In the genomic region with DNA sequence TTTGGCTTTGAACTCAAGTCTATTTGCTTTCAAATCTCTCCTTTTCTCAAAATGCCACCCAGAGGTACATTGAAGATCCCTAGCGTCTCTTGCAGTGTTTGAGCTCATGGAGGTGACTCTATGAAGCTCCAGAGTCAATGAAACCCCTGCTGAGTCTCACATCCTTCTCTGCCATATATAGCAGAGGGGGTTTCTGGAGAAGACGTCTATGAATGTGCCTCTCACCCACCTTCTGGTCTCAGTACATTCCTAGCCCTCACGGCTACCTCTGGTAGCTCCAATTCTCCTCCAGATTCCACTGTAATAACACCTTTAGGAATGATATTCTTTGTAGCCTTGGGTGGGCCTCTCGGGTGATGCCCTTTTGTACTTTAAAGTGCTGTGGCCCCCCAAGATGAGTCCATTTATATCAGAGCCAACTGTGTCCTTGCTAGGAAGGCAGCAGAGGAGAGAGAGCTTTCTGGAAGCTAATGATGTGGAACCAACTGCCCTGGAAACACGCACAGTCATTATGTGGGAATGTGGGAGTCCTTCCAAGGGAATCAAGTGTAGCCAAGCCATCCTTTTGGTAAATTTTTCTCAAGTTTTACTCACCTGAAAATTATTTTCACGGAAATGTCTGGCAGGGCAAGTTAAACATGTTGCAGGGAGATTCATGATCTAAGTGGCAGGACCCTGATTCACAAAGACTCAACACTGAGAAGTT, we compare ENCODE assay signal across 17 cellular contexts.
DNase-seq lines count a peak whose midpoint lies in the region; ATAC-seq and TF ChIP-seq lines count a peak whose summit lies in the region.
"Had no signal": no experiment of that assay in that cellular context is flagged by ENCODE, and none has a peak within 500 bp of the region (broad histone marks: within the 10 kb centered on the region; RNA-seq: fewer than 3 reads in every experiment).

No MANE protein-coding gene starts in this region.

- no peaks in the 10 kb centered on the region for H3K36me3 ChIP-seq in thyroid gland
- H3K36me3 ChIP-seq: brain microvascular endothelial cell, right lobe of liver had no signal

- CTCF ChIA-PET in GM10248 (lab: Yijun Ruan, JAX): interaction anchor here (1.5 kb wide), 1 partner anchor 9 kb away, joined by 5 read pairs; no protein-coding TSS in a partner anchor

- POLR2A ChIA-PET in GM10248 (lab: Yijun Ruan, JAX): no interaction called here

- no peaks in the 10 kb centered on the region for H3K9me3 ChIP-seq in thyroid gland
- H3K9me3 ChIP-seq: right lobe of liver had no signal

- no peak overlapping the region for H3K4me3 ChIP-seq in thyroid gland (replicated peaks in 1 of 3)
- H3K4me3 ChIP-seq: right lobe of liver had no signal

- TF ChIP-seq CTCF in foreskin keratinocyte (conservative IDR thresholded peaks at IDR 0.05) (no peak), thyroid gland (IDR thresholded peaks at IDR 0.05) (no peak), GM10248 (IDR thresholded peaks at IDR 0.05; ENCODE audit: control extremely low read depth, extremely low read depth, low read depth, missing control alignments) (no peak)

- TF ChIP-seq POLR2A in thyroid gland (IDR thresholded peaks at IDR 0.05): no peak

- WGBS in thyroid gland, 2 donors: 39 to 43% methylated on average over 6 of the region's 6 CpGs

- H3K27me3 ChIP-seq in foreskin keratinocyte (no peaks in the 10 kb centered on the region), thyroid gland (no peaks in the 10 kb centered on the region)
- H3K27me3 ChIP-seq: brain microvascular endothelial cell, right lobe of liver had no signal

- intact Hi-C loops in thyroid gland (cut with DNase I): no loop called here

- ATAC-seq in foreskin keratinocyte (peak; percentile 66), GM21786 (IDR thresholded peaks at IDR 0.05; ENCODE audit: unreplicated experiment) (no peak), GM19035 (IDR thresholded peaks at IDR 0.05; ENCODE audit: unreplicated experiment) (no peak)
- ATAC-seq: HepG2, right lobe of liver had no signal

- DNase-seq in NCI-H1092 treated with DMSO at 0.1 percent for 48 hours (lab: John Stamatoyannopoulos, UW): peak; percentile 13
- no peak for DNase-seq in NCI-H1092 (lab: John Stamatoyannopoulos, UW)
- DNase-seq in RPMI7951 (ENCODE audit: low read depth): peak; percentile 3
- DNase-seq in foreskin keratinocyte: peak; percentile 67 to 84
- peak; percentile 62 to 66 for DNase-seq in thyroid gland
- no peak for DNase-seq in GM10248 (ENCODE audit: extremely low spot score)
- DNase-seq: activated CD8-positive, alpha-beta memory T cell treated with anti-CD3 and anti-CD28 coated beads, Interleukin-2, amount 50 U/mL, for 4 hours; activated naive CD4-positive, alpha-beta T cell; brain microvascular endothelial cell; foreskin melanocyte; right lobe of liver; stimulated activated CD4-positive, alpha-beta T cell treated with anti-CD3 and anti-CD28 coated beads, Interleukin-1b, Interleukin-23, amount 100 ng/mL, for 48 hours; T-helper 2 cell had no signal

- H3K4me1 ChIP-seq in foreskin keratinocyte (peaks cover 18% of the 10 kb centered on the region), thyroid gland (peaks cover 21 to 24% of the 10 kb centered on the region in 2 donors)
- H3K4me1 ChIP-seq: right lobe of liver had no signal

- H3K27ac ChIP-seq in foreskin keratinocyte (no peak overlapping the region), thyroid gland (peak overlapping the region; percentile 34 to 68 (median 59))
- H3K27ac ChIP-seq: 22Rv1, brain microvascular endothelial cell, right lobe of liver had no signal

Comparison
In these comparisons a context has a peak if more than half of its experiments do, and no peak if none do; other contexts are left out.
1. DNase-seq: peak in NCI-H1092 treated with DMSO at 0.1 percent for 48 hours (single experiment), RPMI7951 (single experiment), foreskin keratinocyte (2 of 2) and thyroid gland (2 of 2); none in NCI-H1092 (single experiment) and GM10248 (single experiment).